1 cellular context compared by ENCODE assay signal in genomic region chr20:12925214-12925755, GRCh38.
TF ChIP-seq lines count a peak whose summit lies in the region.

No MANE protein-coding gene starts in this region.

TF ChIP-seq in GM12878, 131 proteins besides CTCF, POLR2A, EP300 and RAD21 (continued from another document and continues in another):
- TF ChIP-seq NKRF (conservative IDR thresholded peaks at IDR 0.05) (no peak), STAT1 (conservative IDR thresholded peaks at IDR 0.05) (no peak), ZNF24 (IDR thresholded peaks at IDR 0.05) (no peak), RCOR1 (conservative IDR thresholded peaks at IDR 0.05; ENCODE audit: low read depth, low read length) (no peak), HDAC2 (IDR thresholded peaks at IDR 0.05) (no peak), EGR1 (IDR thresholded peaks at IDR 0.05; ENCODE audit: borderline replicate concordance in 1 of 2, low read depth in 2 of 2, low read length in 2 of 2) (no peak), ZNF217 (IDR thresholded peaks at IDR 0.05) (no peak), PAX8 (IDR thresholded peaks at IDR 0.05) (no peak), BCL3 (IDR thresholded peaks at IDR 0.05; ENCODE audit: borderline replicate concordance, insufficient read depth, low read depth, low read length, poor library complexity, severe bottlenecking) (no peak), ZNF274 (IDR thresholded peaks at IDR 0.05; ENCODE audit: insufficient read depth, insufficient read length) (no peak), HDAC6 (IDR thresholded peaks at IDR 0.05; ENCODE audit: unreplicated experiment) (no peak), RUNX3 (IDR thresholded peaks at IDR 0.05; ENCODE audit: low read length) (no peak), MTA3 (IDR thresholded peaks at IDR 0.05; ENCODE audit: borderline replicate concordance, low read length) (no peak), JUND (IDR thresholded peaks at IDR 0.05; ENCODE audit: low read depth, low read length) (no peak), CBX5 (IDR thresholded peaks at IDR 0.05; ENCODE audit: low read depth) (no peak), GABPA (IDR thresholded peaks at IDR 0.05; ENCODE audit: low read depth) (no peak), ZBTB33 (IDR thresholded peaks at IDR 0.05) (no peak), ZNF687 (IDR thresholded peaks at IDR 0.05) (no peak), BRCA1 (IDR thresholded peaks at IDR 0.05; ENCODE audit: low read depth, low read length) (no peak), NRF1 (conservative IDR thresholded peaks at IDR 0.05; ENCODE audit: low read depth, low read length) (no peak), SREBF1 (IDR thresholded peaks at IDR 0.05; ENCODE audit: low read length) (no peak), HSF1 (IDR thresholded peaks at IDR 0.05; ENCODE audit: low read depth, low read length) (no peak), ATF3 (IDR thresholded peaks at IDR 0.05; ENCODE audit: borderline replicate concordance, extremely low read depth, low read depth, low read length) (no peak), TBL1XR1 (IDR thresholded peaks at IDR 0.05; ENCODE audit: low read depth, low read length) (no peak), RELB (IDR thresholded peaks at IDR 0.05; ENCODE audit: low read depth) (no peak), SPI1 (IDR thresholded peaks at IDR 0.05; ENCODE audit: borderline replicate concordance, insufficient read depth, low read depth, low read length) (peak; percentile 77), IRF3 (IDR thresholded peaks at IDR 0.05) (no peak), CHD2 (IDR thresholded peaks at IDR 0.05; ENCODE audit: borderline replicate concordance, low read depth, low read length) (no peak), ATF7 (IDR thresholded peaks at IDR 0.05; ENCODE audit: low read depth) (no peak), CUX1 (IDR thresholded peaks at IDR 0.05; ENCODE audit: insufficient replicate concordance, low read depth, low read length) (no peak), PKNOX1 (IDR thresholded peaks at IDR 0.05) (no peak), HDGF (IDR thresholded peaks at IDR 0.05) (no peak), SP1 (IDR thresholded peaks at IDR 0.05; ENCODE audit: low read depth, low read length) (no peak), SIN3A (IDR thresholded peaks at IDR 0.05; ENCODE audit: low read depth, low read length) (no peak)
